ENCODE assay signal across 8 cellular contexts in the genomic region with DNA sequence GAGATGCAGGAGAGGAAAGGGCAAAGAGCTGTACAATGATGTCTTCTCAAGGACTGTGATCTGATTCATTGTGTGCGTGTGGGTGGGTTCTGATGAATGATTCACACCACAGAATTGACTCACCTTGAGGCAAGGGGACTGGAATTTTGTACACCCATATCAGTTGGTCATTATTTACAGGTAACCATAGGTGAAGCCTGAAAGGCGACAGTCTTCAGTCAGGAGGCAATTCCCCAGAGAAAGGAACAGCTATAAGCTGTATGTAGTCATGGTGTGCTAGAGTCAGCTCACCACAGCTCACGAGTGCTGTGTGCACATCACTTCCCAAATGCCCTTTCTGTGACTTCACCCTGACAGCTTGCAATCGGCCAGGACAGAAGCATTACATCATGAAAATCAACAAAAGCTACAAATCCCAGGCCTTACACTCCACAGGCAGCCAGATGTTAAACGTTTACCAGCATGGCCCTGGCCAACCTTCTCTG.
DNase-seq lines count a peak whose midpoint lies in the region; ATAC-seq and TF ChIP-seq lines count a peak whose summit lies in the region.

No MANE protein-coding gene starts in this region.

- no peak overlapping the region for H3K4me3 Mint-ChIP-seq in HFFc6
- H3K4me3 Mint-ChIP-seq in activated CD4-positive, alpha-beta T cell treated with anti-CD3 and anti-CD28 coated beads, Interleukin-2, amount 10 ng/mL, durations not matched to agents 24 days and 14 days = peak overlapping the region; percentile 18

- DNase-seq in AG08396 (ENCODE audit: low spot score) (peak; percentile 32), HFFc6 (peak; percentile 15), kidney tubule cell (ENCODE audit: low spot score) (peak; percentile 99), NOMO-1 treated with dmso at 0.1 percent for 144 hours (lab: John Stamatoyannopoulos, UW; ENCODE audit: unreplicated experiment) (no peak), cerebellar nuclear complex (lab: John Stamatoyannopoulos, UW) (no peak)
- DNase-seq in activated CD4-positive, alpha-beta T cell treated with anti-CD3 and anti-CD28 coated beads, Interleukin-2, amount 10 ng/mL, durations not matched to agents 24 days and 14 days = peak; percentile 57

- no peak for TF ChIP-seq CTCF in HFFc6 (IDR thresholded peaks at IDR 0.05)

- no peak for ATAC-seq in HG02938 (IDR thresholded peaks at IDR 0.05; ENCODE audit: unreplicated experiment)
- no peak for ATAC-seq in GM18511 (IDR thresholded peaks at IDR 0.05; ENCODE audit: unreplicated experiment)

- no peak overlapping the region for H3K27ac Mint-ChIP-seq in HFFc6
- peak overlapping the region; percentile 51 for H3K27ac Mint-ChIP-seq in activated CD4-positive, alpha-beta T cell treated with anti-CD3 and anti-CD28 coated beads, Interleukin-2, amount 10 ng/mL, durations not matched to agents 24 days and 14 days

- H3K4me1 Mint-ChIP-seq in HFFc6 (ENCODE audit: low read depth) = peaks cover 22% of the 10 kb centered on the region
- peaks cover 28% of the 10 kb centered on the region for H3K4me1 Mint-ChIP-seq in activated CD4-positive, alpha-beta T cell treated with anti-CD3 and anti-CD28 coated beads, Interleukin-2, amount 10 ng/mL, durations not matched to agents 24 days and 14 days

- no peaks in the 10 kb centered on the region for H3K9me3 Mint-ChIP-seq in HFFc6
- peaks cover 16% of the 10 kb centered on the region for H3K9me3 Mint-ChIP-seq in activated CD4-positive, alpha-beta T cell treated with anti-CD3 and anti-CD28 coated beads, Interleukin-2, amount 10 ng/mL, durations not matched to agents 24 days and 14 days

- no peaks in the 10 kb centered on the region for H3K27me3 Mint-ChIP-seq in HFFc6 (ENCODE audit: insufficient read depth)
- no peaks in the 10 kb centered on the region for H3K27me3 Mint-ChIP-seq in activated CD4-positive, alpha-beta T cell treated with anti-CD3 and anti-CD28 coated beads, Interleukin-2, amount 10 ng/mL, durations not matched to agents 24 days and 14 days

- intact Hi-C loops in activated CD4-positive, alpha-beta T cell treated with anti-CD3 and anti-CD28 coated beads, Interleukin-2, amount 10 ng/mL, durations not matched to agents 24 days and 14 days (cut with micrococcal nuclease) = loop anchor here (1.0 to 10.0 kb wide), 4 partner anchors 8 to 519 kb away; no protein-coding TSS in a partner anchor

- no peaks in the 10 kb centered on the region for H3K36me3 Mint-ChIP-seq in HFFc6 (ENCODE audit: low read depth)
- H3K36me3 Mint-ChIP-seq in activated CD4-positive, alpha-beta T cell treated with anti-CD3 and anti-CD28 coated beads, Interleukin-2, amount 10 ng/mL, durations not matched to agents 24 days and 14 days (ENCODE audit: low read depth) = peaks cover 5% of the 10 kb centered on the region

Comparison
In these comparisons a context has a peak if more than half of its experiments do, and no peak if none do; other contexts are left out.
1. DNase-seq: peak in AG08396 (single experiment), HFFc6 (single experiment), activated CD4-positive, alpha-beta T cell treated with anti-CD3 and anti-CD28 coated beads, Interleukin-2, amount 10 ng/mL, durations not matched to agents 24 days and 14 days (single experiment) and kidney tubule cell (single experiment); none in NOMO-1 treated with dmso at 0.1 percent for 144 hours (single experiment) and cerebellar nuclear complex (0 of 2).